ENCODE assay signal across 1 cellular context in the genomic region with DNA sequence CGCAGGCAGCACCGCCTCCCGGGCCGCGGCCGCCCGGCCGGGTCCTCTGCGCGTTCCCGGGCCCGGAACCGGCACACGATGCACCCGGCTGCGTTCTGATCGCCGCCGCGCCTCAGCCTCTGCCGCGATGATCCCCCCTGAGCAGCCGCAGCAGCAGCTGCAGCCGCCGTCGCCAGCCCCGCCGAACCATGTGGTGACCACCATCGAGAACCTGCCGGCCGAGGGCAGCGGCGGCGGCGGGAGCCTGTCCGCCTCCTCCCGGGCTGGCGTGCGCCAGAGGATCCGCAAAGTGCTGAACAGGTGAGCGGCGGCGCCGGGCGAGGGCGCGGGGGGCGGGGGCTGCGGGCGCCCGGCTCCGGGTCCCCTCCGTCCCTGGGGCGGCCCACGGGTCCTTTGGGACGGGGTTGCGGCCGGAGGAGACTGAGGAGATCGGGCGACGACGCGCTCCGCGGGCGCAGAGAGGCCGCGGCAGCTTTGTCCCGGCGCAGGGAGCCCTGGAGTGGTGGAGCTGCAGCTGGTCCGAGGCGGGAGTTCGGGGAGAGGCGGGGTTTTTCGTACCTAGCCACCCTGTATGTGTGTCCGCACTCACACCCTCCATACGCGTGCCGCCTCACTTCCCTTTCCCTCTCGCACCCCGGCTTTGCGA.
TF ChIP-seq lines count a peak whose summit lies in the region.

No MANE protein-coding gene starts in this region.

TF ChIP-seq in HepG2, 621 proteins besides CTCF, POLR2A, EP300 and RAD21 (continued from another document):
- 0 out of 2 replicates have a peak, but pooled peaks have one; percentile 21 for TF ChIP-seq ZNF329 (CRISPR knock-in tag; IDR thresholded peaks at IDR 0.05; ENCODE audit: low read depth)
- TF ChIP-seq, protein P1, sequence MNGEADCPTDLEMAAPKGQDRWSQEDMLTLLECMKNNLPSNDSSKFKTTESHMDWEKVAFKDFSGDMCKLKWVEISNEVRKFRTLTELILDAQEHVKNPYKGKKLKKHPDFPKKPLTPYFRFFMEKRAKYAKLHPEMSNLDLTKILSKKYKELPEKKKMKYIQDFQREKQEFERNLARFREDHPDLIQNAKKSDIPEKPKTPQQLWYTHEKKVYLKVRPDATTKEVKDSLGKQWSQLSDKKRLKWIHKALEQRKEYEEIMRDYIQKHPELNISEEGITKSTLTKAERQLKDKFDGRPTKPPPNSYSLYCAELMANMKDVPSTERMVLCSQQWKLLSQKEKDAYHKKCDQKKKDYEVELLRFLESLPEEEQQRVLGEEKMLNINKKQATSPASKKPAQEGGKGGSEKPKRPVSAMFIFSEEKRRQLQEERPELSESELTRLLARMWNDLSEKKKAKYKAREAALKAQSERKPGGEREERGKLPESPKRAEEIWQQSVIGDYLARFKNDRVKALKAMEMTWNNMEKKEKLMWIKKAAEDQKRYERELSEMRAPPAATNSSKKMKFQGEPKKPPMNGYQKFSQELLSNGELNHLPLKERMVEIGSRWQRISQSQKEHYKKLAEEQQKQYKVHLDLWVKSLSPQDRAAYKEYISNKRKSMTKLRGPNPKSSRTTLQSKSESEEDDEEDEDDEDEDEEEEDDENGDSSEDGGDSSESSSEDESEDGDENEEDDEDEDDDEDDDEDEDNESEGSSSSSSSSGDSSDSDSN (CRISPR knock-in tag; IDR thresholded peaks at IDR 0.05), result peak; percentile 61; the same call in 1 of the 2 replicates
TF ChIP-seq in HepG2: peak in this region for 16.
